9 cellular contexts compared by ENCODE assay signal in genomic region chr5:159010611-159011497, GRCh38.
DNase-seq lines count a peak whose midpoint lies in the region; ATAC-seq, FAIRE-seq and TF ChIP-seq lines count a peak whose summit lies in the region.
"Had no signal": no experiment of that assay in that cellular context is flagged by ENCODE, and none has a peak within 500 bp of the region (broad histone marks: within the 10 kb centered on the region; RNA-seq: fewer than 3 reads in every experiment).

No MANE protein-coding gene starts in this region.

- no peaks in the 10 kb centered on the region for H3K4me1 ChIP-seq in HepG2 (ENCODE audit: insufficient read depth, low read length)

- intact Hi-C loops in HepG2 (cut with micrococcal nuclease; ENCODE audit: unreplicated experiment) = no loop called here

- WGBS in HepG2 (ENCODE audit: low lambda C conversion rate) = 32% methylated on average over 16 of the region's 16 CpGs

- H3K9me3 Mint-ChIP-seq in mesothelial cell of epicardium = no peaks in the 10 kb centered on the region

- no peak for TF ChIP-seq POLR2A in HepG2 (IDR thresholded peaks at IDR 0.05; ENCODE audit: insufficient read depth in 1 of 2, low read depth in 2 of 2, low read length in 2 of 2)

- H4K20me1 ChIP-seq in HepG2 (ENCODE audit: insufficient read depth, low read length) = no peaks in the 10 kb centered on the region

- no peak for TF ChIP-seq RAD21 in HepG2 (CRISPR knock-in tag; IDR thresholded peaks at IDR 0.05)

- ATAC-seq in GM18868 (IDR thresholded peaks at IDR 0.05; ENCODE audit: unreplicated experiment) (peak; percentile 91), HG02623 (IDR thresholded peaks at IDR 0.05; ENCODE audit: unreplicated experiment) (peak; percentile 94), HepG2 (no peak)

- peaks cover 19% of the 10 kb centered on the region for H3K4me1 Mint-ChIP-seq in mesothelial cell of epicardium

- H3K36me3 ChIP-seq in SK-N-MC (ENCODE audit: insufficient read depth, low read length) (no peaks in the 10 kb centered on the region), HepG2 (replicated peaks in 1 of 2; ENCODE audit: control insufficient read depth in 1 of 2, insufficient read depth in 2 of 2, low read length in 2 of 2) (no peaks in the 10 kb centered on the region)
- H3K36me3 ChIP-seq: neutrophil had no signal

- peak overlapping the region; percentile 39 for H3K27ac Mint-ChIP-seq in mesothelial cell of epicardium

- peaks cover 27% of the 10 kb centered on the region for H3K27me3 Mint-ChIP-seq in mesothelial cell of epicardium (ENCODE audit: low read depth)

- no peaks in the 10 kb centered on the region for H3K27me3 ChIP-seq in HepG2 (ENCODE audit: control insufficient read depth in 1 of 2, insufficient read depth in 2 of 2, low read length in 2 of 2)

- H3K79me2 ChIP-seq in HepG2 (ENCODE audit: insufficient read depth, low read length) = no peaks in the 10 kb centered on the region

- no peaks in the 10 kb centered on the region for H3K36me3 Mint-ChIP-seq in mesothelial cell of epicardium

- FAIRE-seq in HepG2 (lab: Jason Lieb, UNC) = no peak

- no peak overlapping the region for H3K4me2 ChIP-seq in HepG2 (ENCODE audit: low read depth, low read length)

- H3K4me3 ChIP-seq in SK-N-MC = peak overlapping the region; percentile 70
- H3K4me3 ChIP-seq in HepG2 (replicated peaks in 1 of 3; ENCODE audit: insufficient read depth in 1 of 3, low read depth in 2 of 3, low read length in 3 of 3) = no peak overlapping the region

- TF ChIP-seq EP300 in HepG2 (IDR thresholded peaks at IDR 0.05; ENCODE audit: low read depth in 2 of 2, low read length in 2 of 2) (no peak), HepG2 (CRISPR knock-in tag; IDR thresholded peaks at IDR 0.05; ENCODE audit: borderline replicate concordance) (no peak)

- H3K9ac ChIP-seq in SK-N-MC (ENCODE audit: insufficient read length) (peak overlapping the region; percentile 77), HepG2 (ENCODE audit: insufficient read depth, low read depth, low read length) (no peak overlapping the region)

- POLR2A ChIA-PET in HepG2 (lab: Yijun Ruan, JAX) = no interaction called here

- in situ Hi-C loops in HepG2 (cut with HindIII; ENCODE audit: extremely low pct_ligation_motif_present, low pct_unique_long_range_greater_than_20kb) = no loop called here

- DNase-seq in SK-N-MC (ENCODE audit: low read depth, low spot score) (no peak), mesothelial cell of epicardium (ENCODE audit: low spot score in 2 of 2, unreplicated experiment in 2 of 2) (no peak), COLO668 (lab: John Stamatoyannopoulos, UW; ENCODE audit: unreplicated experiment) (no peak), HepG2 (ENCODE audit: low spot score) (no peak), Ammon's horn (ENCODE audit: low spot score) (no peak), inferior parietal cortex (ENCODE audit: extremely low spot score) (no peak)

- CTCF ChIA-PET in HepG2 (lab: Yijun Ruan, JAX; ENCODE audit: low intra/inter-chr PET ratio, low total read pairs) = no interaction called here

- no TSS peak for BruUV-seq in HepG2 (replicated peaks; lab: Mats Ljungman, UMichigan)

- H3K27ac ChIP-seq in SK-N-MC (peak overlapping the region; percentile 94), HepG2 (ENCODE audit: extremely low read length, insufficient read depth, low read length) (no peak overlapping the region)
- H3K27ac ChIP-seq: neutrophil had no signal

- TF ChIP-seq CTCF in mesothelial cell of epicardium (IDR thresholded peaks at IDR 0.05; ENCODE audit: unreplicated experiment) (no peak), HepG2 (CRISPR knock-in tag; IDR thresholded peaks at IDR 0.05) (no peak)

- no peak overlapping the region for H2AFZ ChIP-seq in HepG2 (ENCODE audit: low read length)

- H3K4me3 Mint-ChIP-seq in mesothelial cell of epicardium = no peak overlapping the region

- H3K9me3 ChIP-seq in SK-N-MC (ENCODE audit: low read depth, low read length) (no peaks in the 10 kb centered on the region), HepG2 (ENCODE audit: low read length) (no peaks in the 10 kb centered on the region)
- H3K9me3 ChIP-seq: neutrophil had no signal

TF ChIP-seq in HepG2, 621 proteins besides CTCF, POLR2A, EP300 and RAD21:
- no peak for TF ChIP-seq MAF1 (CRISPR knock-in tag; IDR thresholded peaks at IDR 0.05; ENCODE audit: borderline replicate concordance)
- no peak for TF ChIP-seq SUZ12 (IDR thresholded peaks at IDR 0.05; ENCODE audit: low read depth, low read length)
